8 cellular contexts compared by ENCODE assay signal in the genomic region with DNA sequence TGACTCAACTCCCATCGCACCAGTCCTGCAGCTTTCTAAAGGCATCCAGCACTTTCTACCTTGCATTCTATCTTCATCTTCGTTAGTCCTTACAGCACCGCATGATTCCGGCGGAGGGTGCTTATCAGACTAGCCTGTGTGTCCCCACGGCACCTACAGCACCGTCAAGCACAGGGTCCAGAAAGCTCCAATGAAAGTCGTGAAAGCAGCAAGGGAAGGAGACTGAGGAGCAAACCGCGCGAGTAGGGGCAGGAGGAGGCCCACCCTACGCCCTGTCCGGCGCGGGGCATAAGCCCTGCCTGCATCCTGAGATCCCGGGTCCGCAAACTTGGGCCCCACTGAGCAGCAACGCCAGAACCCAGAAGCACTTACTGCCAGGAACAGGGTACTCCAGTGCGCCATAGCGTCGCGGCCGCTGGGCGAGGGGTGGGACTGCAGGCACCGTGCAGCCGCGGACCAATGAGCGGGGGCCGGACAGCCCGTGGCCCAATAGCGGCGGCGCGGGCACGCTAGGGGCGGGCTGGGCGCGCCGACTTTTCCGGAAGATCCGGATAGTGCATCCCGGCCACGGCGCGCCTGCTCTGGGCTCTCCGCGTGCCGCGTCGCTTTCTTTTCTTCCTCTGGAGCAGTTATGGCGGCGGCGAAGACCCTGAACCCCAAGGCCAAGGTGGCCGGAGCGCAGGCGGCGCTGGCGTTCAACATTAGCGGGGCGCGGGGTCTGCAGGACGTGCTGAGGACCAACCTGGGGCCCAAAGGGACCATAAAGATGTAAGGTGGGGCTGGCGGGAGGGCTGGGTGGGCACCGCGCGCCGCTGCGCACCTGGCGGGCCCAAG.
DNase-seq lines count a peak whose midpoint lies in the region; ATAC-seq lines count a peak whose summit lies in the region.

No MANE protein-coding gene starts in this region.

- intact Hi-C loops in activated T-helper 2 cell treated with anti-CD3 and anti-CD28 coated beads, Interferon-gamma antibody, Interleukin-2, Interleukin-4, amounts not matched to agents 10 μg/mL and 5 μg/mL and 100 μg/mL, durations not matched to agents 14 hours and 24 hours and 36 hours (cut with micrococcal nuclease): loop anchor here (1.0 to 5.0 kb wide), 5 partner anchors 20 to 1552 kb away; partner anchors contain the start of gene VKORC1L1

- no peaks in the 10 kb centered on the region for H3K9me3 Mint-ChIP-seq in activated T-helper 2 cell treated with anti-CD3 and anti-CD28 coated beads, Interferon-gamma antibody, Interleukin-2, Interleukin-4, amounts not matched to agents 10 μg/mL and 5 μg/mL and 100 μg/mL, durations not matched to agents 14 hours and 24 hours and 36 hours
- H3K9me3 Mint-ChIP-seq in natural killer cell treated with Interleukin-12 subunit alpha and Interleukin-12 subunit beta and Interleukin-15 and Interleukin-18, amount 100 ng/mL, for 72 hours: no peaks in the 10 kb centered on the region

- peak; percentile 99 to 100 for ATAC-seq in natural killer cell treated with Interleukin-12 subunit alpha and Interleukin-12 subunit beta and Interleukin-15 and Interleukin-18, amount 100 ng/mL, for 72 hours

- H3K36me3 Mint-ChIP-seq in activated T-helper 2 cell treated with anti-CD3 and anti-CD28 coated beads, Interferon-gamma antibody, Interleukin-2, Interleukin-4, amounts not matched to agents 10 μg/mL and 5 μg/mL and 100 μg/mL, durations not matched to agents 14 hours and 24 hours and 36 hours (ENCODE audit: low read depth): peaks cover 27% of the 10 kb centered on the region
- H3K36me3 Mint-ChIP-seq in natural killer cell treated with Interleukin-12 subunit alpha and Interleukin-12 subunit beta and Interleukin-15 and Interleukin-18, amount 100 ng/mL, for 72 hours: peaks cover 1% of the 10 kb centered on the region

- peak overlapping the region; percentile 91 for H3K4me3 Mint-ChIP-seq in activated T-helper 2 cell treated with anti-CD3 and anti-CD28 coated beads, Interferon-gamma antibody, Interleukin-2, Interleukin-4, amounts not matched to agents 10 μg/mL and 5 μg/mL and 100 μg/mL, durations not matched to agents 14 hours and 24 hours and 36 hours (ENCODE audit: low read depth)
- H3K4me3 Mint-ChIP-seq in natural killer cell treated with Interleukin-12 subunit alpha and Interleukin-12 subunit beta and Interleukin-15 and Interleukin-18, amount 100 ng/mL, for 72 hours: peak overlapping the region; percentile 99

- peak overlapping the region; percentile 88 for H3K27ac Mint-ChIP-seq in activated T-helper 2 cell treated with anti-CD3 and anti-CD28 coated beads, Interferon-gamma antibody, Interleukin-2, Interleukin-4, amounts not matched to agents 10 μg/mL and 5 μg/mL and 100 μg/mL, durations not matched to agents 14 hours and 24 hours and 36 hours
- peak overlapping the region; percentile 79 to 82 for H3K27ac Mint-ChIP-seq in natural killer cell treated with Interleukin-12 subunit alpha and Interleukin-12 subunit beta and Interleukin-15 and Interleukin-18, amount 100 ng/mL, for 72 hours

- H3K27me3 ChIP-seq in H7 (ENCODE audit: control insufficient read depth, insufficient read depth, low read length): no peaks in the 10 kb centered on the region

- peaks cover 15% of the 10 kb centered on the region for H3K4me1 Mint-ChIP-seq in activated T-helper 2 cell treated with anti-CD3 and anti-CD28 coated beads, Interferon-gamma antibody, Interleukin-2, Interleukin-4, amounts not matched to agents 10 μg/mL and 5 μg/mL and 100 μg/mL, durations not matched to agents 14 hours and 24 hours and 36 hours (ENCODE audit: low read depth)
- peaks cover 6 to 7% of the 10 kb centered on the region in 2 donors for H3K4me1 Mint-ChIP-seq in natural killer cell treated with Interleukin-12 subunit alpha and Interleukin-12 subunit beta and Interleukin-15 and Interleukin-18, amount 100 ng/mL, for 72 hours (ENCODE audit: low read depth in 2 of 2)

- H3K4me3 ChIP-seq in H7 (ENCODE audit: insufficient read depth, low read depth, low read length): peak overlapping the region; percentile 96

- H3K27me3 Mint-ChIP-seq in activated T-helper 2 cell treated with anti-CD3 and anti-CD28 coated beads, Interferon-gamma antibody, Interleukin-2, Interleukin-4, amounts not matched to agents 10 μg/mL and 5 μg/mL and 100 μg/mL, durations not matched to agents 14 hours and 24 hours and 36 hours (ENCODE audit: low read depth): no peaks in the 10 kb centered on the region
- H3K27me3 Mint-ChIP-seq in natural killer cell treated with Interleukin-12 subunit alpha and Interleukin-12 subunit beta and Interleukin-15 and Interleukin-18, amount 100 ng/mL, for 72 hours: no peaks in the 10 kb centered on the region

- peaks cover 2% of the 10 kb centered on the region for H3K36me3 ChIP-seq in H7 (replicated peaks; ENCODE audit: control insufficient read depth, insufficient read depth, low read length)

- DNase-seq in ELR (ENCODE audit: low read depth) (peak; percentile 90), H7 (peak; percentile 97), LoVo (ENCODE audit: low spot score) (peak; percentile 97), RPMI8226 (peak; percentile 96), fibroblast of peridontal ligament (ENCODE audit: extremely low read depth) (peak; percentile 76)
- DNase-seq in activated T-helper 2 cell treated with anti-CD3 and anti-CD28 coated beads, Interferon-gamma antibody, Interleukin-2, Interleukin-4, amounts not matched to agents 10 μg/mL and 5 μg/mL and 100 μg/mL, durations not matched to agents 14 hours and 24 hours and 36 hours (ENCODE audit: low spot score): peak; percentile 84
- peak; percentile 94 for DNase-seq in natural killer cell treated with Interleukin-12 subunit alpha and Interleukin-12 subunit beta and Interleukin-15 and Interleukin-18, amount 100 ng/mL, for 72 hours (ENCODE audit: low spot score)
- DNase-seq in stimulated activated naive CD4-positive, alpha-beta T cell treated with Interleukin-2 at 50 U/mL for 16 hours (lab: John Stamatoyannopoulos, UW): peak; percentile 86

Comparison
In these comparisons a context has a peak if more than half of its experiments do, and no peak if none do; other contexts are left out.
1. Peak in every context shown above with its lines: DNase-seq, ATAC-seq and H3K4me3 ChIP-seq.